ENCODE assay signal across 20 cellular contexts in genomic region chr3:139109271-139109670, GRCh38.
"Had no signal": no experiment of that assay in that cellular context is flagged by ENCODE, and none has a peak within 500 bp of the region (broad histone marks: within the 10 kb centered on the region; RNA-seq: fewer than 3 reads in every experiment).

No MANE protein-coding gene starts in this region.

- H3K9me3 ChIP-seq: body of pancreas, right lobe of liver, stomach, suprapubic skin, tibial nerve had no signal

- H3K9ac ChIP-seq: parathyroid adenoma had no signal

- H3K27me3 ChIP-seq: body of pancreas, right lobe of liver, suprapubic skin, tibial nerve had no signal

- H2AFZ ChIP-seq: parathyroid adenoma had no signal

- DNase-seq: activated CD4-positive, alpha-beta T cell treated with anti-CD3 and anti-CD28 coated beads for 1 hour; activated gamma-delta T cell treated with Interleukin-2 at 50 U/mL for 16 hours; activated T-cell treated with anti-CD3 and anti-CD28 coated beads for 4 hours; anterior cingulate cortex; effector memory CD8-positive, alpha-beta T cell; hypothalamus; nephron progenitor cell; stimulated activated CD4-positive, alpha-beta T cell treated with anti-CD3 and anti-CD28 coated beads, Interleukin-1b, Interleukin-23, amount 100 ng/mL, for 48 hours; stomach; T-cell had no signal

- H3K79me2 ChIP-seq: parathyroid adenoma had no signal

- H3K27ac Mint-ChIP-seq: activated naive CD4-positive, alpha-beta T cell treated with anti-CD3 and anti-CD28 coated beads, Interleukin-2, amount 50 U/mL, for 24 hours; effector memory CD8-positive, alpha-beta T cell; memory B cell; nephron progenitor cell; stimulated activated effector memory CD8-positive, alpha-beta T cell treated with anti-CD3 and anti-CD28 coated beads, Interleukin-12 subunit alpha, Interleukin-12 subunit beta, amount 100 ng/mL, for 72 hours; T-cell had no signal

- H3K4me1 Mint-ChIP-seq: activated naive CD4-positive, alpha-beta T cell treated with anti-CD3 and anti-CD28 coated beads, Interleukin-2, amount 50 U/mL, for 24 hours had no signal

- H3K36me3 ChIP-seq: right lobe of liver, stomach, suprapubic skin, tibial nerve had no signal

- H3K9me3 Mint-ChIP-seq: activated naive CD4-positive, alpha-beta T cell treated with anti-CD3 and anti-CD28 coated beads, Interleukin-2, amount 50 U/mL, for 24 hours; effector memory CD8-positive, alpha-beta T cell; memory B cell; nephron progenitor cell; stimulated activated effector memory CD8-positive, alpha-beta T cell treated with anti-CD3 and anti-CD28 coated beads, Interleukin-12 subunit alpha, Interleukin-12 subunit beta, amount 100 ng/mL, for 72 hours; T-cell had no signal

- H3K27ac ChIP-seq: body of pancreas, parathyroid adenoma, right lobe of liver, skin epidermis, stomach, suprapubic skin, tibial nerve had no signal

- ATAC-seq: body of pancreas; effector memory CD8-positive, alpha-beta T cell; esophagus mucosa; stimulated activated effector memory CD8-positive, alpha-beta T cell treated with anti-CD3 and anti-CD28 coated beads, Interleukin-12 subunit alpha, Interleukin-12 subunit beta, amount 100 ng/mL, for 72 hours; T-cell had no signal

- H3K4me1 ChIP-seq: parathyroid adenoma had no signal

- H3K4me3 ChIP-seq: body of pancreas, right lobe of liver, skin epidermis, stomach, suprapubic skin, tibial nerve had no signal

- H3K4me3 Mint-ChIP-seq: activated naive CD4-positive, alpha-beta T cell treated with anti-CD3 and anti-CD28 coated beads, Interleukin-2, amount 50 U/mL, for 24 hours; effector memory CD8-positive, alpha-beta T cell; memory B cell; nephron progenitor cell; stimulated activated effector memory CD8-positive, alpha-beta T cell treated with anti-CD3 and anti-CD28 coated beads, Interleukin-12 subunit alpha, Interleukin-12 subunit beta, amount 100 ng/mL, for 72 hours; T-cell had no signal

- H3K36me3 Mint-ChIP-seq: activated naive CD4-positive, alpha-beta T cell treated with anti-CD3 and anti-CD28 coated beads, Interleukin-2, amount 50 U/mL, for 24 hours; memory B cell; T-cell had no signal
